Comparison of ENCODE assay signal across 1 cellular context in the genomic region with DNA sequence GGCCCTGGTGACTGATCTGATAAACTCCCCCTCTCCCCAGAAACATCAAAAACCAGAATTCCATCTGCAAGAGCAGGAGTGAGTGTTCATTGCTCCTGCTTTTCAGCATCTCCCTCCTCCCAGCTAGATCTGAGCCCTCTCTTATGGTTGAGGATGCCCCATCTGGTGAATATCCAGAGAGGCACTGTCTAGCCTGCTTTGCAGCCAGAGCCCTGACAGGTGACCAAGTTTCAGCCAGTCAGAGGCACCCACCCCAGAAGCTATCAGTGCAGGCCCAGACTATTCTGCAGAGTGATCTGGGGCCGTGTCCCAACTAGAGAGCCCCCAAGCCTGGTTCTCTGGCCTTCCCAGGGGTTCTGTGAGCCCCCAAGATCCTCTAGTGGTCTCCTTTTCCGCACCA.
TF ChIP-seq lines count a peak whose summit lies in the region.

No MANE protein-coding gene starts in this region.

TF ChIP-seq in H1, 55 proteins besides CTCF, POLR2A, EP300 and RAD21:
- TF ChIP-seq CHD7 (IDR thresholded peaks at IDR 0.05; ENCODE audit: insufficient replicate concordance, low read length) (no peak), ASH2L (IDR thresholded peaks at IDR 0.05; ENCODE audit: low read length) (no peak), KDM1A (IDR thresholded peaks at IDR 0.05; ENCODE audit: borderline replicate concordance, low read length) (no peak), EZH2 (IDR thresholded peaks at IDR 0.05; ENCODE audit: low read depth, low read length, severe bottlenecking) (no peak), KDM5A (IDR thresholded peaks at IDR 0.05; ENCODE audit: low read length) (no peak), SP2 (IDR thresholded peaks at IDR 0.05; ENCODE audit: low read length) (no peak), CBX5 (IDR thresholded peaks at IDR 0.05; ENCODE audit: low read depth, low read length) (no peak), TCF12 (IDR thresholded peaks at IDR 0.05; ENCODE audit: low read depth, low read length) (no peak), E2F6 (IDR thresholded peaks at IDR 0.05) (no peak), CHD2 (IDR thresholded peaks at IDR 0.05; ENCODE audit: low read length) (no peak), SUZ12 (IDR thresholded peaks at IDR 0.05; ENCODE audit: low read length) (no peak), HDAC2 (IDR thresholded peaks at IDR 0.05; ENCODE audit: borderline replicate concordance in 1 of 2, low read depth in 2 of 2, low read length in 2 of 2) (no peak)
